In the genomic region with DNA sequence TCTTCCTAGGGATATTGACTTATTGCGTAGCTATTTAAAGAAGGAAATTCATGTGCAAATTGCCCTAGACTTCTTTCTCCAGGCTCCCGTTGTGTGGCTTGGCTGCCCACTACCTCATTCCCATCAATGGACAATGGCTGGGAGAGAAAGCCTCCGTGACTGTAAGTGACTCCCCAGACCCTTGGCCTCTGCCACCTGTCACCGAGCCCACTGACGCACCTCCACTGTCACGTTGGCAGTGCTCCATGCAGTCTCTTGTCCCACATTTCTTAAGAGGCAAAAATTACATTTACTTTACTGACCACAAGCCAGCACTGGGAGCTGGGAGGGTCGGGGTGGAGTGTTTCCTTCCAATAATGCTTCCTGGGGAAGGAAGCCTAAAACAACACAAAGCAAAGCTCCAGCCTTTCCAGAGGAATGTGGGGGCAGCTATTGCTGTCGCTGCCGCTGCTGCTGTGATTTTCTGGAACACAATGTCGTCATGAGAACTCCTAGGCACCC, we compare ENCODE assay signal across 11 cellular contexts.
DNase-seq lines count a peak whose midpoint lies in the region; ATAC-seq and TF ChIP-seq lines count a peak whose summit lies in the region.
"Had no signal": no experiment of that assay in that cellular context is flagged by ENCODE, and none has a peak within 500 bp of the region (broad histone marks: within the 10 kb centered on the region; RNA-seq: fewer than 3 reads in every experiment).

No MANE protein-coding gene starts in this region.

- no peak overlapping the region for H3K27ac Mint-ChIP-seq in activated naive CD4-positive, alpha-beta T cell treated with anti-CD3 and anti-CD28 coated beads, Interleukin-2, amount 50 U/mL, for 72 hours
- H3K27ac Mint-ChIP-seq: activated naive CD4-positive, alpha-beta T cell treated with anti-CD3 and anti-CD28 coated beads for 36 hours; CD4-positive, CD25-positive, alpha-beta regulatory T cell had no signal

- in situ Hi-C loops in gastrocnemius medialis (cut with MboI; ENCODE audit: low sequenced_read_pairs in 4 of 4) = no loop called here

- H3K36me3 Mint-ChIP-seq in activated naive CD4-positive, alpha-beta T cell treated with anti-CD3 and anti-CD28 coated beads, Interleukin-2, amount 50 U/mL, for 72 hours = no peaks in the 10 kb centered on the region
- H3K36me3 Mint-ChIP-seq: CD4-positive, CD25-positive, alpha-beta regulatory T cell had no signal

- H3K9ac ChIP-seq in HUES48 (ENCODE audit: low read depth, low read length) (no peak overlapping the region), iPS-18a (ENCODE audit: low read length) (no peak overlapping the region)

- H3K9me3 Mint-ChIP-seq in activated naive CD4-positive, alpha-beta T cell treated with anti-CD3 and anti-CD28 coated beads, Interleukin-2, amount 50 U/mL, for 72 hours = peaks cover 0 to 2% of the 10 kb centered on the region in 2 donors
- H3K9me3 Mint-ChIP-seq: activated naive CD4-positive, alpha-beta T cell treated with anti-CD3 and anti-CD28 coated beads for 36 hours had no signal

- no peak for TF ChIP-seq POLR2A in gastrocnemius medialis (IDR thresholded peaks at IDR 0.05)

- H3K4me2 ChIP-seq in hepatocyte = no peak overlapping the region

- no peak overlapping the region for H2AFZ ChIP-seq in hepatocyte

- no peaks in the 10 kb centered on the region for H3K36me3 ChIP-seq in HUES48 (ENCODE audit: control insufficient read depth, insufficient read depth, low read length)
- no peaks in the 10 kb centered on the region for H3K36me3 ChIP-seq in iPS-18a (ENCODE audit: control insufficient read depth, low read depth, low read length)
- H3K36me3 ChIP-seq in gastrocnemius medialis = no peaks in the 10 kb centered on the region
- H3K36me3 ChIP-seq in hepatocyte (replicated peaks; ENCODE audit: insufficient read depth, low read depth) = no peaks in the 10 kb centered on the region

- no peaks in the 10 kb centered on the region for H3K9me3 ChIP-seq in HUES48 (ENCODE audit: control insufficient read depth, insufficient read depth, low read length)
- no peaks in the 10 kb centered on the region for H3K9me3 ChIP-seq in iPS-18a (ENCODE audit: control insufficient read depth, low read depth, low read length)
- no peaks in the 10 kb centered on the region for H3K9me3 ChIP-seq in gastrocnemius medialis
- no peaks in the 10 kb centered on the region for H3K9me3 ChIP-seq in hepatocyte (ENCODE audit: low read depth)

- no peaks in the 10 kb centered on the region for H3K79me2 ChIP-seq in hepatocyte

- H3K27ac ChIP-seq in HUES48 (ENCODE audit: low read depth, low read length) = peak overlapping the region; percentile 74
- peak overlapping the region; percentile 2 for H3K27ac ChIP-seq in cingulate gyrus (ENCODE audit: low read depth, low read length)
- no peak overlapping the region for H3K27ac ChIP-seq in iPS-18a (ENCODE audit: low read length)
- peak overlapping the region; percentile 38 to 59 (median 50) for H3K27ac ChIP-seq in gastrocnemius medialis
- no peak overlapping the region for H3K27ac ChIP-seq in hepatocyte

- intact Hi-C loops in gastrocnemius medialis (cut with DNase I; ENCODE audit: low total_unique reads) = no loop called here

- TF ChIP-seq CTCF in gastrocnemius medialis (IDR thresholded peaks at IDR 0.05 in 4 of 5, conservative IDR thresholded peaks at IDR 0.05 in 1 of 5) (no peak), hepatocyte (IDR thresholded peaks at IDR 0.05; ENCODE audit: poor library complexity) (no peak)

- WGBS in hepatocyte (ENCODE audit: low lambda C conversion rate, missing lambda C conversion rate) = 63% methylated on average over 10 of the region's 10 CpGs

- H3K4me1 ChIP-seq in HUES48 (ENCODE audit: control insufficient read depth, insufficient read depth, low read length) = peaks cover 34% of the 10 kb centered on the region
- H3K4me1 ChIP-seq in iPS-18a (ENCODE audit: control insufficient read depth, low read depth, low read length) = peaks cover 16% of the 10 kb centered on the region
- peaks cover 4 to 44% of the 10 kb centered on the region in 2 donors for H3K4me1 ChIP-seq in gastrocnemius medialis
- peaks cover 6% of the 10 kb centered on the region for H3K4me1 ChIP-seq in hepatocyte (ENCODE audit: insufficient read depth)

- no peaks in the 10 kb centered on the region for H3K9me2 ChIP-seq in hepatocyte (replicated peaks; ENCODE audit: insufficient read depth)

- no peaks in the 10 kb centered on the region for H4K20me1 ChIP-seq in hepatocyte (ENCODE audit: insufficient read depth, poor library complexity, severe bottlenecking)

- H3K4me3 ChIP-seq in HUES48 (ENCODE audit: low read depth, low read length) (no peak overlapping the region; the same call in 1 of the 2 replicates), iPS-18a (ENCODE audit: low read length) (peak overlapping the region; percentile 9), gastrocnemius medialis (no peak overlapping the region), hepatocyte (no peak overlapping the region)

- peak; percentile 72 to 75 for ATAC-seq in gastrocnemius medialis
- ATAC-seq in activated naive CD4-positive, alpha-beta T cell treated with anti-CD3 and anti-CD28 coated beads, Interleukin-2, amount 50 U/mL, for 72 hours = no peak

- peak; percentile 13 to 23 for DNase-seq in gastrocnemius medialis
- no peak for DNase-seq in hepatocyte (ENCODE audit: low spot score)
- DNase-seq in NCI-H1417 (lab: John Stamatoyannopoulos, UW) = no peak
- no peak for DNase-seq in NAMALWA (ENCODE audit: low spot score)
- no peak for DNase-seq in activated naive CD4-positive, alpha-beta T cell treated with anti-CD3 and anti-CD28 coated beads, Interleukin-2, amount 50 U/mL, for 72 hours (ENCODE audit: low spot score in 2 of 2)
- DNase-seq: activated naive CD4-positive, alpha-beta T cell treated with anti-CD3 and anti-CD28 coated beads for 36 hours; CD4-positive, CD25-positive, alpha-beta regulatory T cell; MM.1S had no signal

- H3K27me3 ChIP-seq in HUES48 (ENCODE audit: control insufficient read depth, insufficient read depth, low read length) = no peaks in the 10 kb centered on the region
- no peaks in the 10 kb centered on the region for H3K27me3 ChIP-seq in iPS-18a (ENCODE audit: control insufficient read depth, insufficient read depth, low read length)
- H3K27me3 ChIP-seq in gastrocnemius medialis = no peaks in the 10 kb centered on the region
- H3K27me3 ChIP-seq in hepatocyte = no peaks in the 10 kb centered on the region

Comparison
In these comparisons a context has a peak if more than half of its experiments do, and no peak if none do; other contexts are left out.
1. H3K27ac ChIP-seq: peak in HUES48 (single experiment), cingulate gyrus (single experiment) and gastrocnemius medialis (4 of 4); none in iPS-18a (single experiment) and hepatocyte (single experiment).
2. ATAC-seq: peak in gastrocnemius medialis (2 of 2); none in activated naive CD4-positive, alpha-beta T cell treated with anti-CD3 and anti-CD28 coated beads, Interleukin-2, amount 50 U/mL, for 72 hours (0 of 2).
3. DNase-seq: peak in gastrocnemius medialis (2 of 2); none in hepatocyte (single experiment), NCI-H1417 (0 of 3), NAMALWA (single experiment) and activated naive CD4-positive, alpha-beta T cell treated with anti-CD3 and anti-CD28 coated beads, Interleukin-2, amount 50 U/mL, for 72 hours (0 of 2).